8 cellular contexts compared by ENCODE assay signal in genomic region chr19:54266133-54266532, GRCh38. TPM values are rescaled to one million over a fixed set of nuclear protein-coding genes. Genes with fewer than 3 reads are reported as not detected.
DNase-seq lines count a peak whose midpoint lies in the region; ATAC-seq, FAIRE-seq and TF ChIP-seq lines count a peak whose summit lies in the region.

No MANE protein-coding gene starts in this region.

- peaks cover 42 to 59% (median 48%) of the 10 kb centered on the region in 3 donors for H3K27me3 Mint-ChIP-seq in naive B cell

- H3K4me3 Mint-ChIP-seq in naive B cell: peak overlapping the region in 1 of 8 donors; percentile 25

- H3K27ac ChIP-seq in epithelial cell of prostate: no peak overlapping the region

- peak; percentile 69 for TF ChIP-seq CTCF in AG04449 (IDR thresholded peaks at IDR 0.05; ENCODE audit: insufficient read depth, low read length, missing control alignments)

- no peaks in the 10 kb centered on the region for H3K9me3 Mint-ChIP-seq in naive B cell

- DNase-seq in AG04449 (ENCODE audit: low read depth, low spot score) (no peak), GM19239 (ENCODE audit: insufficient read length, low spot score) (peak; percentile 36), NCI-H748 (lab: John Stamatoyannopoulos, UW; ENCODE audit: unreplicated experiment) (peak; percentile 82), epithelial cell of prostate (ENCODE audit: low read depth, low spot score) (peak; percentile 5), naive B cell (peak; percentile 69)
- peak; percentile 86 for DNase-seq in activated CD8-positive, alpha-beta memory T cell treated with anti-CD3 and anti-CD28 coated beads for 24 hours
- DNase-seq in stimulated activated CD8-positive, alpha-beta memory T cell treated with anti-CD3 and anti-CD28 coated beads, Interleukin-7, amount 100 ng/mL, for 48 hours (ENCODE audit: extremely low read depth in 1 of 2, low read depth in 1 of 2): peak; percentile 28 to 64

- H3K4me1 Mint-ChIP-seq in naive B cell: peaks cover 0 to 9% (median 7%) of the 10 kb centered on the region in 3 donors

- ATAC-seq in naive B cell (ENCODE audit: low read depth in 2 of 2): peak; percentile 80 to 94
- no peak for ATAC-seq in HG03457 (IDR thresholded peaks at IDR 0.05; ENCODE audit: unreplicated experiment)

- peak overlapping the region in 2 of 6 donors; percentile 28 to 72 for H3K27ac Mint-ChIP-seq in naive B cell

- peak; percentile 89 for FAIRE-seq in GM19239 (lab: Jason Lieb, UNC)

- POLR2A ChIA-PET in AG04449 (lab: Yijun Ruan, JAX): no interaction called here

- H3K36me3 Mint-ChIP-seq in naive B cell: no peaks in the 10 kb centered on the region

- CTCF ChIA-PET in AG04449 (lab: Yijun Ruan, JAX): interaction anchor here (0.6 to 2.4 kb wide), 14 partner anchors 9 to 1035 kb away, joined by 3 to 16 read pairs (median 4); partner anchors contain the start of genes LILRB5 and MBOAT7

- no peak overlapping the region for H3K4me3 ChIP-seq in AG04449 (ENCODE audit: low read depth, low read length)

RNA-seq across cellular contexts. Expression of gene LILRB5, which starts 9.1 kb away (rescaled TPM):
- not detected for polyA plus RNA-seq in naive B cell (ENCODE audit: low read depth in 6 of 6)

RNA-seq across cellular contexts. Expression of gene LILRB2, which starts 14.8 kb away (rescaled TPM):
- 1 to 10 TPM in 2 of 6 donors, under 1 TPM in 3, not detected in 1; 0.36 to 1.6 (median 0.76) TPM for polyA plus RNA-seq in naive B cell (ENCODE audit: low read depth in 6 of 6)

RNA-seq across cellular contexts. Expression of gene LILRA6, which starts 23.5 kb away (rescaled TPM):
- polyA plus RNA-seq in naive B cell (ENCODE audit: low read depth in 6 of 6): 1 to 10 TPM in 1 of 6 donors, under 1 TPM in 2, not detected in 3; 0.18 to 1.5 (median 0.66) TPM

RNA-seq across cellular contexts. Expression of gene LILRB3, which starts 43.3 kb away (rescaled TPM):
- polyA plus RNA-seq in naive B cell (ENCODE audit: low read depth in 6 of 6): 1 to 10 TPM in 1 of 6 donors, under 1 TPM in 5; 0.29 to 4.6 (median 0.39) TPM

RNA-seq across cellular contexts. Expression of gene LILRA5, which starts 46.8 kb away (rescaled TPM):
- polyA plus RNA-seq in naive B cell (ENCODE audit: low read depth in 6 of 6): 1 to 10 TPM in 1 of 6 donors, under 1 TPM in 3, not detected in 2; 0.29 to 1.1 (median 0.76) TPM
